ENCODE assay signal across 1 cellular context in genomic region chr11:128388182-128388815, GRCh38.
TF ChIP-seq lines count a peak whose summit lies in the region.

No MANE protein-coding gene starts in this region.

TF ChIP-seq in HEK293, 187 proteins besides CTCF, POLR2A, EP300 and RAD21 (continued from another document):
- TF ChIP-seq ZNF18 (tag by site-specific recombination; IDR thresholded peaks at IDR 0.05) (peak; percentile 65; the same call in 1 of the 2 replicates), TCF7L2 (IDR thresholded peaks at IDR 0.05; ENCODE audit: borderline replicate concordance, low read depth, low read length) (peak; percentile 94), KLF7 (tag by site-specific recombination; IDR thresholded peaks at IDR 0.05; ENCODE audit: borderline replicate concordance) (peak; percentile 86; the same call in 1 of the 2 replicates), ZNF843 (tag by site-specific recombination; IDR thresholded peaks at IDR 0.05) (peak; percentile 94), ZNF561 (tag by site-specific recombination; IDR thresholded peaks at IDR 0.05; ENCODE audit: borderline replicate concordance) (peak; percentile 78), BCL11A (tag by site-specific recombination; IDR thresholded peaks at IDR 0.05; ENCODE audit: low read depth) (no peak), TRIM28 (IDR thresholded peaks at IDR 0.05; ENCODE audit: borderline replicate concordance, low read length) (peak; percentile 58), FEZF1 (tag by site-specific recombination; IDR thresholded peaks at IDR 0.05) (peak; percentile 87), ZNF580 (tag by site-specific recombination; IDR thresholded peaks at IDR 0.05) (peak; percentile 98), PRDM4 (tag by site-specific recombination; IDR thresholded peaks at IDR 0.05) (peak; percentile 36; the same call in 1 of the 2 replicates), ZNF488 (tag by site-specific recombination; IDR thresholded peaks at IDR 0.05) (peak; percentile 86), ZNF398 (tag by site-specific recombination; IDR thresholded peaks at IDR 0.05) (0 out of 2 replicates have a peak, but pooled peaks have one; percentile 31)
